ENCODE assay signal across 15 cellular contexts in the genomic region with DNA sequence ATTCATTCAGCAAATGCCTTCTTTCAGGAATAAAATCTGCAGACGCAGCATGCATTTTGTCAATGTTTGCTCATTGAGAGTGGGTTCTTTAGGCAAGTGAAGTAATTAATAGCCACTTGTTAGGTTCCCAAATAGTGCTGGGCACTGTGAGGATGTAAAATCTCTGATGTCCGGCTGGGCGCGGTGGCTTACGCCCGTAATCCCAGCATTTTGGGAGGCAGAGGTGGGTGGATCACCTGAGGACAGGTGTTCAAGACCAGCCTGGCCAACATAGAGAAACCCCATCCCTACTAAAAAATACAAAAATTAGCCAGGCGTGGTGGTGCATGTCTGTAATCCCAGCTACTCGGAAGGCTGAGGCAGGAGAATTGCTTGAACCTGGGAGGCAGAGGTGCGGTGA. TPM values are rescaled to one million over a fixed set of nuclear protein-coding genes. Genes with fewer than 3 reads are reported as not detected.
DNase-seq lines count a peak whose midpoint lies in the region; ATAC-seq and TF ChIP-seq lines count a peak whose summit lies in the region.
"Not testable (repeated sequence)": the region's sequence is repeated elsewhere in the genome, so short reads cannot be mapped to it uniquely, and the experiment has no call there.
"Had no signal": no experiment of that assay in that cellular context is flagged by ENCODE, and none has a peak within 500 bp of the region (broad histone marks: within the 10 kb centered on the region; RNA-seq: fewer than 3 reads in every experiment).

No MANE protein-coding gene starts in this region.

- H3K4me2 ChIP-seq in Karpas-422 (ENCODE audit: low read depth, low read length, poor library complexity, severe bottlenecking), result not testable (repeated sequence)

- ATAC-seq in natural killer cell treated with Interleukin-12 subunit alpha and Interleukin-12 subunit beta and Interleukin-15 and Interleukin-18, amount 100 ng/mL, for 72 hours; sciatic nerve: not testable (repeated sequence)

- H2AFZ ChIP-seq in Karpas-422 (ENCODE audit: low read length), result not testable (repeated sequence)

- intact Hi-C loops in sciatic nerve (cut with DNase I), result not testable (repeated sequence)

- H3K4me3 Mint-ChIP-seq in chondrocyte (ENCODE audit: unreplicated experiment); endodermal cell; natural killer cell treated with Interleukin-12 subunit alpha and Interleukin-12 subunit beta and Interleukin-15 and Interleukin-18, amount 100 ng/mL, for 72 hours: not testable (repeated sequence)

- H3K27me3 Mint-ChIP-seq in chondrocyte (ENCODE audit: low read depth) (peaks cover 32% of the 10 kb centered on the region), endodermal cell (ENCODE audit: insufficient read depth) (peaks cover 25% of the 10 kb centered on the region)
- H3K27me3 Mint-ChIP-seq in natural killer cell treated with Interleukin-12 subunit alpha and Interleukin-12 subunit beta and Interleukin-15 and Interleukin-18, amount 100 ng/mL, for 72 hours, result peaks cover 15 to 19% of the 10 kb centered on the region in 2 donors

- not testable (repeated sequence) for H3K4me1 Mint-ChIP-seq in chondrocyte (ENCODE audit: low read depth); endodermal cell; natural killer cell treated with Interleukin-12 subunit alpha and Interleukin-12 subunit beta and Interleukin-15 and Interleukin-18, amount 100 ng/mL, for 72 hours (ENCODE audit: low read depth in 2 of 2)

- H3K9me3 Mint-ChIP-seq in chondrocyte (ENCODE audit: low read depth); endodermal cell; natural killer cell treated with Interleukin-12 subunit alpha and Interleukin-12 subunit beta and Interleukin-15 and Interleukin-18, amount 100 ng/mL, for 72 hours: not testable (repeated sequence)

- WGBS in endodermal cell (ENCODE audit: insufficient coverage in 1 of 2, insufficient read length in 1 of 2), 2 experiments, result 95 to 96% methylated on average over 9 of the region's 9 CpGs
- WGBS in suprapubic skin, result 94% methylated on average over 9 of the region's 9 CpGs

- not testable (repeated sequence) for TF ChIP-seq POLR2A in suprapubic skin (IDR thresholded peaks at IDR 0.05)

- not testable (repeated sequence) for H3K9me2 ChIP-seq in Karpas-422 (replicated peaks; ENCODE audit: insufficient read depth, low read length)

- H3K4me1 ChIP-seq in Karpas-422 (ENCODE audit: low read length); endodermal cell (ENCODE audit: control insufficient read depth, insufficient read depth, low read length); suprapubic skin: not testable (repeated sequence)

- not testable (repeated sequence) for H3K79me2 ChIP-seq in Karpas-422 (ENCODE audit: low read length)

- not testable (repeated sequence) for H3K27ac Mint-ChIP-seq in chondrocyte (ENCODE audit: unreplicated experiment); endodermal cell; natural killer cell treated with Interleukin-12 subunit alpha and Interleukin-12 subunit beta and Interleukin-15 and Interleukin-18, amount 100 ng/mL, for 72 hours

- H3K9ac ChIP-seq in Karpas-422 (ENCODE audit: low read length); endodermal cell (ENCODE audit: extremely low read depth, low read length, poor library complexity, severe bottlenecking): not testable (repeated sequence)

- not testable (repeated sequence) for H3K27me3 ChIP-seq in Karpas-422 (ENCODE audit: low read length)
- H3K27me3 ChIP-seq in endodermal cell (ENCODE audit: control insufficient read depth, insufficient read depth, low read length, poor library complexity, severe bottlenecking) (peaks cover 19% of the 10 kb centered on the region), suprapubic skin (peaks cover 27% of the 10 kb centered on the region)

- TF ChIP-seq EP300 in suprapubic skin (IDR thresholded peaks at IDR 0.05), result not testable (repeated sequence)

- H3K36me3 ChIP-seq in Karpas-422 (ENCODE audit: insufficient read depth, low read length); endodermal cell (ENCODE audit: control insufficient read depth, insufficient read depth, low read length); suprapubic skin: not testable (repeated sequence)

- not testable (repeated sequence) for H3K9me3 ChIP-seq in Karpas-422 (ENCODE audit: low read length); endodermal cell (ENCODE audit: control insufficient read depth, low read length); suprapubic skin

- not testable (repeated sequence) for H4K20me1 ChIP-seq in Karpas-422 (ENCODE audit: insufficient read depth, low read depth, low read length)

- TF ChIP-seq CTCF in chondrocyte (IDR thresholded peaks at IDR 0.05); endodermal cell (conservative IDR thresholded peaks at IDR 0.05); suprapubic skin (IDR thresholded peaks at IDR 0.05): not testable (repeated sequence)

- peak; percentile 29 for DNase-seq in Karpas-422
- peak; percentile 26 for DNase-seq in chondrocyte (ENCODE audit: low spot score)
- peak; percentile 9 for DNase-seq in endodermal cell
- DNase-seq in natural killer cell treated with Interleukin-12 subunit alpha and Interleukin-12 subunit beta and Interleukin-15 and Interleukin-18, amount 100 ng/mL, for 72 hours (ENCODE audit: low spot score), result peak; percentile 18
- DNase-seq in sciatic nerve (ENCODE audit: low spot score), result peak; percentile 31
- DNase-seq in suprapubic skin (ENCODE audit: low spot score in 2 of 2), result peak; percentile 15 to 24

- H3K4me3 ChIP-seq in Karpas-422 (ENCODE audit: low read length); endodermal cell (ENCODE audit: low read length); suprapubic skin: not testable (repeated sequence)

- not testable (repeated sequence) for H3K36me3 Mint-ChIP-seq in chondrocyte (ENCODE audit: low read depth); endodermal cell (ENCODE audit: low read depth); natural killer cell treated with Interleukin-12 subunit alpha and Interleukin-12 subunit beta and Interleukin-15 and Interleukin-18, amount 100 ng/mL, for 72 hours

- H3K27ac ChIP-seq in Karpas-422 (ENCODE audit: low read length); endodermal cell (ENCODE audit: low read depth, low read length); suprapubic skin: not testable (repeated sequence)

RNA-seq across cellular contexts. Expression of a gene that starts 21.0 kb away (rescaled TPM):
- total RNA-seq in Karpas-422 (2014; rRNA removed; shearing (Covaris generic); ENCODE audit: low replicate concordance), result 10.9 and 21.2 TPM in 2 replicates
- 23.0 to 31.4 TPM (median 24.4 TPM) in 3 replicates for total RNA-seq in chondrocyte
- total RNA-seq in endodermal cell, result 10 to 100 TPM; 49.8 to 65.2 TPM
- polyA plus RNA-seq in endodermal cell (2013, experiment 1 of 2), result 52.4 TPM
- polyA plus RNA-seq in endodermal cell (2013, experiment 2 of 2), result 51.6 TPM
- 10 to 100 TPM; 23.3 to 37.8 TPM for total RNA-seq in natural killer cell treated with Interleukin-12 subunit alpha and Interleukin-12 subunit beta and Interleukin-15 and Interleukin-18, amount 100 ng/mL, for 72 hours
- 23.9 TPM for total RNA-seq in sciatic nerve
- total RNA-seq in suprapubic skin, result 10 to 100 TPM in 2 of 4 donors, 1 to 10 TPM in 2; 8.2 to 29.0 (median 17.7) TPM

RNA-seq across cellular contexts. Expression of a gene that starts 51.3 kb away (rescaled TPM):
- not detected in 2 replicates for total RNA-seq in Karpas-422 (2014; rRNA removed; shearing (Covaris generic); ENCODE audit: low replicate concordance)
- total RNA-seq in chondrocyte (not detected in 3 replicates), endodermal cell (not detected), sciatic nerve (not detected), suprapubic skin (not detected)
- 0.21 TPM for polyA plus RNA-seq in endodermal cell (2013, experiment 1 of 2)
- 0.17 TPM for polyA plus RNA-seq in endodermal cell (2013, experiment 2 of 2)
- total RNA-seq in natural killer cell treated with Interleukin-12 subunit alpha and Interleukin-12 subunit beta and Interleukin-15 and Interleukin-18, amount 100 ng/mL, for 72 hours, result not detected
- total RNA-seq: A673; CD4-positive, alpha-beta memory T cell; CD4-positive, CD25-positive, alpha-beta regulatory T cell; CD8-positive, alpha-beta memory T cell; Daoy; G401; GM12878 had no signal
- polyA plus RNA-seq: AG04450; CD14-positive monocyte; CD4-positive, alpha-beta memory T cell; CD4-positive, CD25-positive, alpha-beta regulatory T cell; CD8-positive, alpha-beta memory T cell; GM12878 had no signal
